15 cellular contexts compared by ENCODE assay signal in the genomic region with DNA sequence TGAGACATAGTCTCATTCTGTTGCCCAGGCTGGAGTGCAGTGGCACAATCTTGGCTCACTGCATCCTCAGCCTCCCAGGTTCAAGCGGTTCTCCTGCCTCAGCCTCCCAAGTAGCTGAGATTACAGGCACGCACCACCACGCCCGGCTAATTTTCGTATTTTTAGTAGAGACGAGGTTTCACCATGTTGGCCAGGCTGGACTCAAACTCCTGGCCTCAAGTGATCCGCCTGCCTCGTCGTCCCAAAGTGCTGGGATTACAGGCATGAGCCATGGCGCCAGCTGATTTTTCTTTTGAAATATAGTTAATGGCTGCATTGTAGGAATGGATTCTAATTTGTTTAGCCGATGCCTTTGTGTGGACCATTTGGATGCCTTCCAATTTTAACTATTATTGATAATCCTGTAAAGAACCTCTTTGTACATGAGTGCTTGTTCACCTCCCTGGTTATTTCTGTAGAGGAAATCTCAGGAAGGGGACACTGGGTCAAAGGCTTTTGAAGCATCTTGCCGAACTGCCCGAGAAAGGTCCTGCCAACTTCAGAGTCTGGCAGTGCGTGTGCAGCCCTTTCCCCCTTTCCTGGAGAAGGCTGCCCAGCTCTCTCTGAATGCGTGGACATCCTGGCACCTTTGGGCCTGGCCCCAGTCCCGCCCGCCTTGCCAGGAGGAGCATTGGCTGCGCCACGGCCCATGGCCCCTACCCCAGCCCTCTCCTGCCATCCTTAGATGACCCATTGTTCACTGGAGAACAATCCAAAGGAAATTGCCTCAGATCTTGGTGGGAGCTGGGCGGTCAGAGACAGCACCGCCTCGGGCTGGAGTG. TPM values are rescaled to one million over a fixed set of nuclear protein-coding genes. Genes with fewer than 3 reads are reported as not detected.
DNase-seq lines count a peak whose midpoint lies in the region; ATAC-seq and TF ChIP-seq lines count a peak whose summit lies in the region.
"Had no signal": no experiment of that assay in that cellular context is flagged by ENCODE, and none has a peak within 500 bp of the region (broad histone marks: within the 10 kb centered on the region; RNA-seq: fewer than 3 reads in every experiment).

No MANE protein-coding gene starts in this region.

- H3K4me3 ChIP-seq in left ventricle myocardium inferior: no peak overlapping the region
- H3K4me3 ChIP-seq in coronary artery: no peak overlapping the region
- H3K4me3 ChIP-seq: suprapubic skin had no signal

- H3K4me1 Mint-ChIP-seq in immature natural killer cell: no peaks in the 10 kb centered on the region
- H3K4me1 Mint-ChIP-seq: activated CD4-positive, alpha-beta T cell treated with anti-CD3 and anti-CD28 coated beads, Interleukin-2, amount 10 ng/mL, durations not matched to agents 7 days and 5 days; activated naive CD8-positive, alpha-beta T cell treated with anti-CD3 and anti-CD28 coated beads, Interleukin-2, amount 50 U/mL, for 24 hours; nephron progenitor cell had no signal

- H3K9me3 Mint-ChIP-seq in immature natural killer cell: no peaks in the 10 kb centered on the region
- H3K9me3 Mint-ChIP-seq: activated CD4-positive, alpha-beta T cell treated with anti-CD3 and anti-CD28 coated beads, Interleukin-2, amount 10 ng/mL, durations not matched to agents 7 days and 5 days; activated naive CD8-positive, alpha-beta T cell treated with anti-CD3 and anti-CD28 coated beads, Interleukin-2, amount 50 U/mL, for 24 hours; activated T-cell treated with anti-CD3 and anti-CD28 coated beads, Interleukin-2, amount 50 U/mL, for 4 hours; nephron progenitor cell had no signal

- H3K27me3 ChIP-seq in left ventricle myocardium inferior (ENCODE audit: low read depth): no peaks in the 10 kb centered on the region
- H3K27me3 ChIP-seq: suprapubic skin had no signal

- intact Hi-C loops in left ventricle myocardium inferior (cut with micrococcal nuclease) (no loop called here), posterior vena cava (cut with DNase I) (no loop called here)

- no peak overlapping the region for H3K4me3 Mint-ChIP-seq in immature natural killer cell
- H3K4me3 Mint-ChIP-seq: activated CD4-positive, alpha-beta T cell treated with anti-CD3 and anti-CD28 coated beads, Interleukin-2, amount 10 ng/mL, durations not matched to agents 7 days and 5 days; activated naive CD8-positive, alpha-beta T cell treated with anti-CD3 and anti-CD28 coated beads, Interleukin-2, amount 50 U/mL, for 24 hours; activated T-cell treated with anti-CD3 and anti-CD28 coated beads, Interleukin-2, amount 50 U/mL, for 4 hours; nephron progenitor cell had no signal

- H3K9me3 ChIP-seq in left ventricle myocardium inferior (replicated peaks): no peaks in the 10 kb centered on the region
- H3K9me3 ChIP-seq: suprapubic skin had no signal

- no peak for ATAC-seq in GM21825 (IDR thresholded peaks at IDR 0.05; ENCODE audit: unreplicated experiment)
- ATAC-seq: activated naive CD8-positive, alpha-beta T cell treated with anti-CD3 and anti-CD28 coated beads, Interleukin-2, amount 50 U/mL, for 24 hours; activated T-cell treated with anti-CD3 and anti-CD28 coated beads, Interleukin-2, amount 50 U/mL, for 4 hours had no signal

- DNase-seq in COR-L47 (lab: John Stamatoyannopoulos, UW) (peak; percentile 64), caudate nucleus (lab: John Stamatoyannopoulos, UW) (peak in 37 of 61 donors; percentile 19 to 76 (median 49)), left ventricle myocardium inferior (no peak), posterior vena cava (ENCODE audit: low spot score) (peak; percentile 72), immature natural killer cell (no peak), coronary artery (ENCODE audit: low spot score) (no peak), SKM-1 (lab: John Stamatoyannopoulos, UW; ENCODE audit: unreplicated experiment) (no peak)
- DNase-seq: activated CD4-positive, alpha-beta T cell treated with anti-CD3 and anti-CD28 coated beads, Interleukin-2, amount 10 ng/mL, durations not matched to agents 7 days and 5 days; activated naive CD8-positive, alpha-beta T cell treated with anti-CD3 and anti-CD28 coated beads, Interleukin-2, amount 50 U/mL, for 24 hours; activated T-cell treated with anti-CD3 and anti-CD28 coated beads, Interleukin-2, amount 50 U/mL, for 4 hours; GOT3; KG1; nephron progenitor cell had no signal

- H3K36me3 ChIP-seq in left ventricle myocardium inferior: peaks cover 30% of the 10 kb centered on the region

- H3K27me3 Mint-ChIP-seq in immature natural killer cell (ENCODE audit: low read depth in 3 of 3): peaks cover 2 to 6% (median 3%) of the 10 kb centered on the region in 3 donors

- H3K27ac ChIP-seq in caudate nucleus (ENCODE audit: low read depth, low read length) (peak overlapping the region; percentile 72), left ventricle myocardium inferior (replicated peaks) (peak overlapping the region; percentile 90), coronary artery (peak overlapping the region in 1 of 2 donors; percentile 41)

- H3K4me1 ChIP-seq in left ventricle myocardium inferior: peaks cover 42% of the 10 kb centered on the region

- H3K27ac Mint-ChIP-seq in immature natural killer cell: no peak overlapping the region
- H3K27ac Mint-ChIP-seq: activated CD4-positive, alpha-beta T cell treated with anti-CD3 and anti-CD28 coated beads, Interleukin-2, amount 10 ng/mL, durations not matched to agents 7 days and 5 days; activated naive CD8-positive, alpha-beta T cell treated with anti-CD3 and anti-CD28 coated beads, Interleukin-2, amount 50 U/mL, for 24 hours; nephron progenitor cell had no signal

- no peaks in the 10 kb centered on the region for H3K36me3 Mint-ChIP-seq in immature natural killer cell

- TF ChIP-seq CTCF in left ventricle myocardium inferior (IDR thresholded peaks at IDR 0.05; ENCODE audit: borderline replicate concordance) (no peak), coronary artery (IDR thresholded peaks at IDR 0.05) (no peak)

RNA-seq across cellular contexts. Expression of a gene that starts 8.9 kb away (rescaled TPM):
- total RNA-seq in left ventricle myocardium inferior (24.7 TPM), posterior vena cava (10 to 100 TPM; 33.9 to 40.8 TPM)
- polyA plus RNA-seq in immature natural killer cell: 10 to 100 TPM in 1 of 3 donors, 1 to 10 TPM in 2; 4.9 to 20.1 (median 9.9) TPM

RNA-seq across cellular contexts. Expression of a gene that starts 20.2 kb away (rescaled TPM):
- total RNA-seq in left ventricle myocardium inferior (16.5 TPM), posterior vena cava (10 to 100 TPM; 27.3 to 31.2 TPM)
- polyA plus RNA-seq in immature natural killer cell: not detected

Comparison
In these comparisons a context has a peak if more than half of its experiments do, and no peak if none do; other contexts are left out.
1. DNase-seq: peak in COR-L47 (single experiment), caudate nucleus (37 of 61) and posterior vena cava (single experiment); none in left ventricle myocardium inferior (single experiment), immature natural killer cell (0 of 3), coronary artery (single experiment) and SKM-1 (single experiment).